In genomic region chr19:47330466-47330869, GRCh38 we compare ENCODE assay signal across 11 cellular contexts. TPM values are rescaled to one million over a fixed set of nuclear protein-coding genes. Genes with fewer than 3 reads are reported as not detected.
A peak's percentile ranks its signal among the peaks of the same experiment; 100 is the strongest.
DNase-seq lines count a peak whose midpoint lies in the region; ATAC-seq and TF ChIP-seq lines count a peak whose summit lies in the region.
"Had no signal": no experiment of that assay in that cellular context is flagged by ENCODE, and none has a peak within 500 bp of the region (broad histone marks: within the 10 kb centered on the region; RNA-seq: fewer than 3 reads in every experiment).

No MANE protein-coding gene starts in this region.

- TF ChIP-seq POLR2A in NB4 (IDR thresholded peaks at IDR 0.05; ENCODE audit: extremely low read depth, insufficient read length) (no peak), suprapubic skin (IDR thresholded peaks at IDR 0.05) (no peak)

- H3K27me3 ChIP-seq in suprapubic skin, result no peaks in the 10 kb centered on the region
- no peaks in the 10 kb centered on the region for H3K27me3 ChIP-seq in CD4-positive, alpha-beta T cell (ENCODE audit: control insufficient read depth, insufficient read depth, low read length)

- H3K27me3 Mint-ChIP-seq in dendritic cell treated with granulocyte-macrophage colony-stimulating factor and Interleukin-4, amounts not matched to agents 40 ng/mL and 50 ng/mL, for 4 days, result no peaks in the 10 kb centered on the region
- peaks cover 8% of the 10 kb centered on the region for H3K27me3 Mint-ChIP-seq in CD4-positive, alpha-beta T cell

- H3K4me3 ChIP-seq in NB4 (ENCODE audit: low read depth, low read length), result no peak overlapping the region
- no peak overlapping the region for H3K4me3 ChIP-seq in suprapubic skin

- H3K36me3 ChIP-seq in suprapubic skin, result no peaks in the 10 kb centered on the region

- H3K36me3 Mint-ChIP-seq in dendritic cell treated with granulocyte-macrophage colony-stimulating factor and Interleukin-4, amounts not matched to agents 40 ng/mL and 50 ng/mL, for 4 days (ENCODE audit: low read depth), result no peaks in the 10 kb centered on the region
- H3K36me3 Mint-ChIP-seq in CD4-positive, alpha-beta T cell (ENCODE audit: low read depth), result no peaks in the 10 kb centered on the region

- POLR2A ChIA-PET in CD4-positive, alpha-beta T cell (lab: Charles Lee), result interaction anchor here (1.6 kb wide), 1 partner anchor 18 kb away, joined by 5 read pairs; the partner anchor contains the start of gene DHX34

- peak overlapping the region; percentile 87 for H3K27ac Mint-ChIP-seq in dendritic cell treated with granulocyte-macrophage colony-stimulating factor and Interleukin-4, amounts not matched to agents 40 ng/mL and 50 ng/mL, for 4 days
- H3K27ac Mint-ChIP-seq in CD4-positive, alpha-beta T cell, result no peak overlapping the region

- TF ChIP-seq EP300 in suprapubic skin (IDR thresholded peaks at IDR 0.05), result no peak

- no peaks in the 10 kb centered on the region for H3K9me3 Mint-ChIP-seq in dendritic cell treated with granulocyte-macrophage colony-stimulating factor and Interleukin-4, amounts not matched to agents 40 ng/mL and 50 ng/mL, for 4 days
- no peaks in the 10 kb centered on the region for H3K9me3 Mint-ChIP-seq in CD4-positive, alpha-beta T cell

- peaks cover 62% of the 10 kb centered on the region for H3K4me1 Mint-ChIP-seq in dendritic cell treated with granulocyte-macrophage colony-stimulating factor and Interleukin-4, amounts not matched to agents 40 ng/mL and 50 ng/mL, for 4 days (ENCODE audit: low read depth)
- no peaks in the 10 kb centered on the region for H3K4me1 Mint-ChIP-seq in CD4-positive, alpha-beta T cell (ENCODE audit: low read depth)

- peak overlapping the region; percentile 39 for H3K27ac ChIP-seq in suprapubic skin
- H3K27ac ChIP-seq in CD4-positive, alpha-beta T cell (ENCODE audit: low read depth, low read length), result no peak overlapping the region

- intact Hi-C loops in dendritic cell treated with granulocyte-macrophage colony-stimulating factor and Interleukin-4, amounts not matched to agents 40 ng/mL and 50 ng/mL, for 4 days (cut with micrococcal nuclease), result loop anchor here (2.0 kb wide), 1 partner anchor 16 kb away; no protein-coding TSS in a partner anchor
- intact Hi-C loops in CD4-positive, alpha-beta T cell (cut with DNase I, micrococcal nuclease), result no loop called here

- H3K9me3 ChIP-seq in suprapubic skin, result no peaks in the 10 kb centered on the region
- no peaks in the 10 kb centered on the region for H3K9me3 ChIP-seq in CD4-positive, alpha-beta T cell (ENCODE audit: control insufficient read depth, low read length)

- no peak for TF ChIP-seq CTCF in NB4 (IDR thresholded peaks at IDR 0.05; ENCODE audit: low read depth, low read length)
- TF ChIP-seq CTCF in suprapubic skin (IDR thresholded peaks at IDR 0.05), result no peak
- no peak for TF ChIP-seq CTCF in CD4-positive, alpha-beta T cell (IDR thresholded peaks at IDR 0.05)

- DNase-seq in NB4 (ENCODE audit: low read depth) (peak; percentile 85), medulla oblongata (ENCODE audit: extremely low spot score) (peak; percentile 77), suprapubic skin (ENCODE audit: low spot score in 2 of 2) (no peak), 8988T (no peak)
- DNase-seq in stimulated activated CD4-positive, alpha-beta T cell treated with anti-CD3 and anti-CD28 coated beads, Interleukin-4, amount 100 ng/mL, for 24 hours, result no peak
- DNase-seq in CD4-positive, alpha-beta T cell, result no peak
- DNase-seq: NCI-H226, SW 1271 had no signal

- 61% methylated on average over 9 of the region's 9 CpGs for WGBS in suprapubic skin

- CTCF ChIA-PET in CD4-positive, alpha-beta T cell (lab: Charles Lee), result no interaction called here

- peak overlapping the region; percentile 51 for H3K4me3 Mint-ChIP-seq in dendritic cell treated with granulocyte-macrophage colony-stimulating factor and Interleukin-4, amounts not matched to agents 40 ng/mL and 50 ng/mL, for 4 days
- H3K4me3 Mint-ChIP-seq in CD4-positive, alpha-beta T cell, result no peak overlapping the region

- ATAC-seq in HG03378 (IDR thresholded peaks at IDR 0.05; ENCODE audit: unreplicated experiment), result no peak
- ATAC-seq in CD4-positive, alpha-beta T cell (ENCODE audit: poor library complexity), result no peak

- peaks cover 16% of the 10 kb centered on the region for H3K4me1 ChIP-seq in suprapubic skin

RNA-seq across cellular contexts. Expression of gene C5AR2, which starts 1.5 kb away (rescaled TPM):
- total RNA-seq in suprapubic skin, result 1 to 10 TPM in 2 of 4 donors, under 1 TPM in 2; 0.68 to 3.1 (median 1.5) TPM
- under 1 TPM; 0.06 to 0.19 TPM for total RNA-seq in CD4-positive, alpha-beta T cell
- total RNA-seq: HT-29 had no signal

RNA-seq across cellular contexts. Expression of gene DHX34, which starts 18.6 kb away (rescaled TPM):
- 10 to 100 TPM; 21.6 to 32.2 (median 25.3) TPM for total RNA-seq in suprapubic skin
- total RNA-seq in CD4-positive, alpha-beta T cell, result 1 to 10 TPM; 6.8 to 8.2 TPM

RNA-seq across cellular contexts. Expression of gene C5AR1, which starts 20.8 kb away (rescaled TPM):
- 1 to 10 TPM; 1.2 to 2.4 (median 1.5) TPM for total RNA-seq in suprapubic skin
- total RNA-seq in CD4-positive, alpha-beta T cell, result 1 to 10 TPM; 4.4 to 5.8 TPM

RNA-seq across cellular contexts. Expression of gene INAFM1, which starts 55.8 kb away (rescaled TPM):
- total RNA-seq in suprapubic skin, result 10 to 100 TPM in 2 of 4 donors, 1 to 10 TPM in 2; 6.6 to 13.5 (median 10.6) TPM
- total RNA-seq in CD4-positive, alpha-beta T cell, result 10 to 100 TPM; 16.9 to 19.3 TPM

Comparison
In these comparisons a context has a peak if more than half of its experiments do, and no peak if none do; other contexts are left out.
1. DNase-seq: peak in NB4 (single experiment) and medulla oblongata (single experiment); none in suprapubic skin (0 of 2), 8988T (single experiment), stimulated activated CD4-positive, alpha-beta T cell treated with anti-CD3 and anti-CD28 coated beads, Interleukin-4, amount 100 ng/mL, for 24 hours (single experiment) and CD4-positive, alpha-beta T cell (0 of 10).